ENCODE assay signal across 15 cellular contexts in the genomic region with DNA sequence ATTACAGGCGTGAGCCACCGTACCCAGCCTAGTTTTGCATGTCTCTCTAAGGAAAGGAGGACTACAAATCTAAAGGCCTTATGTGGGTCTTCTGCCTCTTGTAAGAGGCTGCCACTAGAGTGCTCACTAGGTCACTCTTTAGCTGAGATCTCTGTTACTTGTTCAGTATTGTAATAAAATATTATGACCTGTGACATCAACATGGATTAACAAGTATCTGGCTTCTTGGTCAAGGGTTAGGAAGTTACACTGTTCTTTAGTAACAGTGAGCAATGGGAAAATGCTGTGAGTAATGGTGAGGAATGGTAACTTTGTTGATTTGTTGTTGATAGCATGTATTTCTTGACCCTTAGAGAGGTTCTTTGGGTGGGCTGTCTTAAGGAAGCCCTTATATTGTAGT. TPM values are rescaled to one million over a fixed set of nuclear protein-coding genes. Genes with fewer than 3 reads are reported as not detected.
DNase-seq lines count a peak whose midpoint lies in the region; ATAC-seq and TF ChIP-seq lines count a peak whose summit lies in the region.
"Had no signal": no experiment of that assay in that cellular context is flagged by ENCODE, and none has a peak within 500 bp of the region (broad histone marks: within the 10 kb centered on the region; RNA-seq: fewer than 3 reads in every experiment).

No MANE protein-coding gene starts in this region.

- peaks cover 79% of the 10 kb centered on the region for H3K79me2 ChIP-seq in GM23248 (ENCODE audit: insufficient read depth)

- 89 to 93% methylated on average over 2 of the region's 2 CpGs for WGBS in GM23248 (ENCODE audit: low coverage in 1 of 2, low lambda C conversion rate in 2 of 2, missing lambda C conversion rate in 2 of 2), 2 experiments

- H2AFZ ChIP-seq in GM23248: no peak overlapping the region

- in situ Hi-C loops in GM23248 (cut with MboI): no loop called here

- no peaks in the 10 kb centered on the region for H3K9me2 ChIP-seq in GM23248 (ENCODE audit: insufficient read depth)

- DNase-seq in HCEC 1CT: peak; percentile 52
- DNase-seq in fibroblast of gingiva (ENCODE audit: low read depth): peak; percentile 4
- DNase-seq in mucosa of descending colon: no peak
- no peak for DNase-seq in DMS 273 treated with DMSO at 0.1 percent for 48 hours (lab: John Stamatoyannopoulos, UW)
- DNase-seq in GM23248: no peak
- no peak for DNase-seq in CD1c-positive myeloid dendritic cell (ENCODE audit: extremely low spot score)
- DNase-seq: C1 segment of cervical spinal cord; CD4-positive, alpha-beta memory T cell; COR-L47; DND-41; GF-D8; GOT3 had no signal

- H3K4me3 ChIP-seq in mucosa of descending colon (no peak overlapping the region), GM23248 (no peak overlapping the region)
- H3K4me3 ChIP-seq: HAP-1 had no signal

- H3K4me1 ChIP-seq in mucosa of descending colon (ENCODE audit: low read depth) (no peaks in the 10 kb centered on the region), GM23248 (ENCODE audit: insufficient read depth) (peaks cover 17% of the 10 kb centered on the region)
- H3K4me1 ChIP-seq: HAP-1 had no signal

- H3K4me2 ChIP-seq in GM23248 (ENCODE audit: unreplicated experiment): no peak overlapping the region

- H3F3A ChIP-seq in GM23248 (ENCODE audit: insufficient read depth): no peaks in the 10 kb centered on the region

- no peaks in the 10 kb centered on the region for H4K20me1 ChIP-seq in GM23248 (ENCODE audit: insufficient read depth)

- no peaks in the 10 kb centered on the region for H3K27me3 ChIP-seq in GM23248 (replicated peaks; ENCODE audit: insufficient read depth)

- no peaks in the 10 kb centered on the region for H3K36me3 ChIP-seq in mucosa of descending colon (ENCODE audit: low read depth)
- H3K36me3 ChIP-seq in GM23248 (ENCODE audit: low read depth): 0 out of 2 replicates have a peak, but pooled peaks cover 2% of the 10 kb centered on the region

- intact Hi-C loops in mucosa of descending colon (cut with DNase I, micrococcal nuclease): no loop called here

- ATAC-seq in mucosa of descending colon (peak; percentile 87), GM19463 (IDR thresholded peaks at IDR 0.05; ENCODE audit: unreplicated experiment) (no peak)

- no peak overlapping the region for H3K9ac ChIP-seq in GM23248

- no peak for TF ChIP-seq CTCF in mucosa of descending colon (IDR thresholded peaks at IDR 0.05)

- H3K9me3 ChIP-seq in mucosa of descending colon: no peaks in the 10 kb centered on the region
- no peaks in the 10 kb centered on the region for H3K9me3 ChIP-seq in GM23248 (ENCODE audit: low read depth)
- H3K9me3 ChIP-seq: HAP-1 had no signal

- H3K27ac ChIP-seq in GM23248: no peak overlapping the region
- H3K27ac ChIP-seq: HL-60 had no signal

RNA-seq across cellular contexts. Expression of gene ERC1, which starts 50.5 kb away (rescaled TPM):
- 10 to 100 TPM; 42.6 to 76.3 (median 49.6) TPM for total RNA-seq in mucosa of descending colon
- 23.3 and 26.4 TPM in 2 replicates for total RNA-seq in GM23248 (2014; rRNA removed; shearing (Covaris generic))
- polyA plus RNA-seq in GM23248 (2016; fragmentation: Nextera tagmentation; extraction: Ambion mirVana): 20.5 and 21.5 TPM in 2 replicates

Comparison
In these comparisons a context has a peak if more than half of its experiments do, and no peak if none do; other contexts are left out.
1. DNase-seq: peak in HCEC 1CT (single experiment) and fibroblast of gingiva (single experiment); none in mucosa of descending colon (0 of 3), DMS 273 treated with DMSO at 0.1 percent for 48 hours (single experiment), GM23248 (single experiment) and CD1c-positive myeloid dendritic cell (single experiment).